ENCODE assay signal across 8 cellular contexts in the genomic region with DNA sequence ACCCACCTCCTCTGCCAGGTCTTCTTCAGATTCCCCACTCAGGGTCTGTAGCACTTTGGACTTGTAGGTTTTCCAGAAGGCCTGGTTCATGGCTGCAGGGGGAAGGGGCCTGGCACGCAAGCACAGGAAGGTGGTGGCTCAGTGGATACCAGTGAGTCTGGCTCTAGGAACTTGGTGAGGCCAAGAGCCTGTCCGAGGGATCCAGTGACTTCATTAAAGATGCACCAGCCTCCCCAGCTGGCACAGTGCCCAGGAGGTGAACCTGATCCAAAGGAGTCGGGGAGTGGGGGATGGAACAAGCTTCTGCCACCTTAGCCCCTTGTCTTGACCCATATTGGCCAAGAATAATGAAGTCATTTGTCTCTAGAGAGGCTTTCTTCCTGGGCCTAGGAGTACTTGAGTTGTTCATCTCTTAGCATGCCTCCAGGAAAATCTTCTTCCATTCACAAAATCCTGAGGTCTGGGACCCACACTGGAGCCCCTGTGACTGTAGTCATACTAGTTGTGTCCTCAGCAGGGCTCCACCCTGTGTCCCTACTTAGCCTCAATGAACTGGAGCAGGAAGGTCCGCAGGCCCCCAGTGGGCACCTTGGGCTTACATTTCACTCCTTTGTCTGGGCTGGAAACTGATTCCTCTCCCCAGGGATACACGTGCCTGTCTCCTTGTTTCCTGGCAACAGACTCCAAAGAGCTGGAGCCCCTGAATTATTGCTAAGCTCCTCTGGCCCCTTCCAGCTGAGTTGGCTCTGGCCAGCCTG. TPM values are rescaled to one million over a fixed set of nuclear protein-coding genes. Genes with fewer than 3 reads are reported as not detected.
DNase-seq lines count a peak whose midpoint lies in the region; ATAC-seq, FAIRE-seq and TF ChIP-seq lines count a peak whose summit lies in the region.

Gene C1orf232 (minus strand): TSS at position 554 of the 758 bp plus-strand sequence. CDS start 464 bp downstream, at position 90.

- intact Hi-C loops in testis (cut with DNase I; ENCODE audit: low total_unique reads): loop anchor here (10.0 kb wide), 1 partner anchor 54 kb away; the partner anchor contains the start of gene PDIK1L

- H3K4me2 ChIP-seq in Loucy (ENCODE audit: low read depth, low read length, poor library complexity, severe bottlenecking): peak within 1 kb of the TSS; percentile 88

- H3K9me3 ChIP-seq in Loucy (ENCODE audit: insufficient read depth, low read depth, low read length) (no peaks in the 10 kb centered on the region), testis (no peaks in the 10 kb centered on the region)

- H2AFZ ChIP-seq in Loucy (ENCODE audit: low read length): peak within 1 kb of the TSS; percentile 94

- H3K27me3 ChIP-seq in Loucy (ENCODE audit: insufficient read depth, low read length, poor library complexity, severe bottlenecking) (no peaks in the 10 kb centered on the region), layer of hippocampus (ENCODE audit: control insufficient read depth, insufficient read depth, low read length) (no peaks in the 10 kb centered on the region), testis (no peaks in the 10 kb centered on the region)

- no peak for DNase-seq in activated naive CD8-positive, alpha-beta T cell treated with anti-CD3 and anti-CD28 coated beads, Interleukin-2, amount 10 ng/mL, durations not matched to agents 7 days and 5 days
- DNase-seq in testis: no peak
- no peak for DNase-seq in KG1 (lab: John Stamatoyannopoulos, UW)
- no peak for DNase-seq in urothelium cell line (ENCODE audit: low spot score)

- H3K9ac ChIP-seq in Loucy (ENCODE audit: low read depth, low read length, poor library complexity, severe bottlenecking): peak within 1 kb of the TSS; percentile 90

- POLR2A ChIA-PET in activated naive CD8-positive, alpha-beta T cell treated with anti-CD3 and anti-CD28 coated beads, Interleukin-2, amount 10 ng/mL, durations not matched to agents 7 days and 5 days (lab: Charles Lee): interaction anchor here (1.8 to 2.8 kb wide), 2 partner anchors 33 to 66 kb away, joined by 11 to 21 read pairs; partner anchors contain the start of gene CEP85

- H3K4me3 ChIP-seq in Loucy (ENCODE audit: low read length, poor library complexity, severe bottlenecking) (peak within 1 kb of the TSS; percentile 93), testis (peak within 1 kb of the TSS; percentile 71 to 91)

- peak within 1 kb of the TSS; percentile 86 for H3K27ac ChIP-seq in C4-2B
- H3K27ac ChIP-seq in layer of hippocampus (ENCODE audit: low read depth, low read length): peak within 1 kb of the TSS; percentile 75
- H3K27ac ChIP-seq in testis: peak within 1 kb of the TSS; percentile 31 to 71

- TF ChIP-seq POLR2A in testis (IDR thresholded peaks at IDR 0.05): no peak

- H3K4me1 Mint-ChIP-seq in activated naive CD8-positive, alpha-beta T cell treated with anti-CD3 and anti-CD28 coated beads, Interleukin-2, amount 10 ng/mL, durations not matched to agents 7 days and 5 days: peaks cover 26% of the 10 kb centered on the region

- peak within 1 kb of the TSS; percentile 90 for H3K27ac Mint-ChIP-seq in activated naive CD8-positive, alpha-beta T cell treated with anti-CD3 and anti-CD28 coated beads, Interleukin-2, amount 10 ng/mL, durations not matched to agents 7 days and 5 days

- no peaks in the 10 kb centered on the region for H3K9me3 Mint-ChIP-seq in activated naive CD8-positive, alpha-beta T cell treated with anti-CD3 and anti-CD28 coated beads, Interleukin-2, amount 10 ng/mL, durations not matched to agents 7 days and 5 days

- FAIRE-seq in urothelium cell line (lab: Jason Lieb, UNC): no peak

- H3K36me3 Mint-ChIP-seq in activated naive CD8-positive, alpha-beta T cell treated with anti-CD3 and anti-CD28 coated beads, Interleukin-2, amount 10 ng/mL, durations not matched to agents 7 days and 5 days: no peaks in the 10 kb centered on the region

- no peaks in the 10 kb centered on the region for H3F3A ChIP-seq in Loucy (ENCODE audit: low read depth)

- peak within 1 kb of the TSS; percentile 92 for H3K4me3 Mint-ChIP-seq in activated naive CD8-positive, alpha-beta T cell treated with anti-CD3 and anti-CD28 coated beads, Interleukin-2, amount 10 ng/mL, durations not matched to agents 7 days and 5 days

- peaks cover 19% of the 10 kb centered on the region for H3K79me2 ChIP-seq in Loucy (ENCODE audit: insufficient read depth, low read length)

- H3K4me1 ChIP-seq in Loucy (ENCODE audit: insufficient read depth, low read length, poor library complexity, severe bottlenecking): peaks cover 14% of the 10 kb centered on the region
- H3K4me1 ChIP-seq in testis: peaks cover 12% of the 10 kb centered on the region

- H3K36me3 ChIP-seq in Loucy (ENCODE audit: insufficient read depth, low read length) (no peaks in the 10 kb centered on the region), testis (ENCODE audit: low read depth, missing control alignments) (no peaks in the 10 kb centered on the region)

- ATAC-seq in activated naive CD8-positive, alpha-beta T cell treated with anti-CD3 and anti-CD28 coated beads, Interleukin-2, amount 10 ng/mL, durations not matched to agents 7 days and 5 days (ENCODE audit: low read depth): no peak
- no peak for ATAC-seq in GM19023 (IDR thresholded peaks at IDR 0.05; ENCODE audit: unreplicated experiment)

- TF ChIP-seq CTCF in C4-2B (conservative IDR thresholded peaks at IDR 0.05) (no peak), Loucy (conservative IDR thresholded peaks at IDR 0.05; ENCODE audit: low read length) (no peak), testis (IDR thresholded peaks at IDR 0.05) (no peak)

- H3K27me3 Mint-ChIP-seq in activated naive CD8-positive, alpha-beta T cell treated with anti-CD3 and anti-CD28 coated beads, Interleukin-2, amount 10 ng/mL, durations not matched to agents 7 days and 5 days: peaks cover 15% of the 10 kb centered on the region

- H4K20me1 ChIP-seq in Loucy (ENCODE audit: insufficient read depth, low read length, poor library complexity, severe bottlenecking): no peaks in the 10 kb centered on the region

- 63 to 78% methylated on average over 5 of the region's 5 CpGs for WGBS in testis, 2 donors

- no peaks in the 10 kb centered on the region for H3K9me2 ChIP-seq in Loucy (replicated peaks; ENCODE audit: low read depth, low read length)

RNA-seq across cellular contexts. Expression of gene C1orf232, which starts in this region (rescaled TPM):
- not detected for total RNA-seq in activated naive CD8-positive, alpha-beta T cell treated with anti-CD3 and anti-CD28 coated beads, Interleukin-2, amount 10 ng/mL, durations not matched to agents 7 days and 5 days
- not detected for total RNA-seq in testis
- polyA plus RNA-seq in testis (ENCODE audit: insufficient read depth, low read depth, low replicate concordance): not detected
